ENCODE assay signal across 8 cellular contexts in genomic region chr11:65134240-65134951, GRCh38. TPM values are rescaled to one million over a fixed set of nuclear protein-coding genes. Genes with fewer than 3 reads are reported as not detected.
DNase-seq lines count a peak whose midpoint lies in the region; ATAC-seq and TF ChIP-seq lines count a peak whose summit lies in the region.

Gene SYVN1 (minus strand): TSS chr11:65134519. CDS start chr11:65133601, 918 bp downstream.

- peaks cover 59% of the 10 kb centered on the region for H3K36me3 Mint-ChIP-seq in dendritic cell treated with granulocyte-macrophage colony-stimulating factor and Interleukin-4, amounts not matched to agents 40 ng/mL and 50 ng/mL, for 4 days (ENCODE audit: low read depth)

- no peaks in the 10 kb centered on the region for H3K27me3 Mint-ChIP-seq in dendritic cell treated with granulocyte-macrophage colony-stimulating factor and Interleukin-4, amounts not matched to agents 40 ng/mL and 50 ng/mL, for 4 days

- no peaks in the 10 kb centered on the region for H3K9me3 Mint-ChIP-seq in dendritic cell treated with granulocyte-macrophage colony-stimulating factor and Interleukin-4, amounts not matched to agents 40 ng/mL and 50 ng/mL, for 4 days

- peak within 1 kb of the TSS; percentile 96 to 100 for H3K9ac ChIP-seq in liver (ENCODE audit: low read depth in 1 of 2, low read length in 2 of 2)

- H3K36me3 ChIP-seq in BE2C (peaks cover 9% of the 10 kb centered on the region; the same call in 1 of the 2 replicates), liver (ENCODE audit: control insufficient read depth in 4 of 4, insufficient read depth in 3 of 4, low read depth in 1 of 4, low read length in 3 of 4) (peaks cover 26 to 36% (median 29%) of the 10 kb centered on the region in 4 donors)

- H3K4me3 ChIP-seq in BE2C (ENCODE audit: low read depth, low read length) (peak within 1 kb of the TSS; percentile 73), liver (ENCODE audit: low read depth in 1 of 3, low read length in 3 of 3) (peak within 1 kb of the TSS; percentile 80 to 95 (median 90))

- H3K27ac Mint-ChIP-seq in dendritic cell treated with granulocyte-macrophage colony-stimulating factor and Interleukin-4, amounts not matched to agents 40 ng/mL and 50 ng/mL, for 4 days = peak within 1 kb of the TSS; percentile 99

- DNase-seq in BE2C = peak; percentile 84
- DNase-seq in NCI-H748 (lab: John Stamatoyannopoulos, UW; ENCODE audit: unreplicated experiment) = peak; percentile 91
- DNase-seq in activated CD4-positive, alpha-beta T cell treated with anti-CD3 and anti-CD28 coated beads, Interleukin-2, amount 50 U/mL, for 1 hour = peak; percentile 88
- peak; percentile 94 for DNase-seq in stimulated activated CD4-positive, alpha-beta T cell treated with anti-CD3 and anti-CD28 coated beads, Interleukin-4, amount 100 ng/mL, for 24 hours

- TF ChIP-seq CTCF in BE2C (IDR thresholded peaks at IDR 0.05; ENCODE audit: low read depth, low read length) (no peak), liver (IDR thresholded peaks at IDR 0.05; ENCODE audit: low read depth, low read length, missing input control) (no peak)

- under 1% methylated on average over 60 of the region's 60 CpGs for WGBS in liver

- ATAC-seq in GM19324 (IDR thresholded peaks at IDR 0.05; ENCODE audit: low FRiP score, unreplicated experiment) = peak; percentile 50
- peak; percentile 52 for ATAC-seq in HG03460 (IDR thresholded peaks at IDR 0.05; ENCODE audit: unreplicated experiment)

- no peaks in the 10 kb centered on the region for H3K9me3 ChIP-seq in BE2C
- H3K9me3 ChIP-seq in liver (ENCODE audit: control insufficient read depth in 4 of 4, low read length in 3 of 4) = no peaks in the 10 kb centered on the region

- H3K4me3 Mint-ChIP-seq in dendritic cell treated with granulocyte-macrophage colony-stimulating factor and Interleukin-4, amounts not matched to agents 40 ng/mL and 50 ng/mL, for 4 days = peak within 1 kb of the TSS; percentile 89

- no peak for TF ChIP-seq RAD21 in liver (IDR thresholded peaks at IDR 0.05)

- H3K4me1 ChIP-seq in BE2C (no peaks in the 10 kb centered on the region), liver (ENCODE audit: control insufficient read depth in 4 of 4, insufficient read depth in 4 of 4, low read length in 3 of 4) (peaks cover 0 to 46% (median 30%) of the 10 kb centered on the region in 4 donors)

- H3K27me3 ChIP-seq in BE2C (no peaks in the 10 kb centered on the region), liver (ENCODE audit: control insufficient read depth in 4 of 4, insufficient read depth in 4 of 4, low read length in 3 of 4) (no peaks in the 10 kb centered on the region)

- intact Hi-C loops in dendritic cell treated with granulocyte-macrophage colony-stimulating factor and Interleukin-4, amounts not matched to agents 40 ng/mL and 50 ng/mL, for 4 days (cut with micrococcal nuclease) = loop anchor here (1.0 to 2.0 kb wide), 2 partner anchors 16 to 47 kb away; partner anchors contain the start of gene CAPN1

- peak within 1 kb of the TSS; percentile 99 to 100 for H3K27ac ChIP-seq in liver (ENCODE audit: low read depth in 1 of 2, low read length in 2 of 2)

- H3K4me1 Mint-ChIP-seq in dendritic cell treated with granulocyte-macrophage colony-stimulating factor and Interleukin-4, amounts not matched to agents 40 ng/mL and 50 ng/mL, for 4 days (ENCODE audit: low read depth) = peaks cover 32% of the 10 kb centered on the region

TF ChIP-seq in liver, 16 proteins besides CTCF, POLR2A, EP300 and RAD21:
- peak; percentile 64 for TF ChIP-seq YY1 (IDR thresholded peaks at IDR 0.05)
- TF ChIP-seq FOXA2 (IDR thresholded peaks at IDR 0.05) = no peak
- peak; percentile 90 to 97 for TF ChIP-seq GABPA (IDR thresholded peaks at IDR 0.05 in 1 of 2, conservative IDR thresholded peaks at IDR 0.05 in 1 of 2)
- TF ChIP-seq REST (IDR thresholded peaks at IDR 0.05) = peak; percentile 85
- TF ChIP-seq JUND (IDR thresholded peaks at IDR 0.05) = peak in 1 of 2 donors; percentile 38
- TF ChIP-seq NR2F2 (IDR thresholded peaks at IDR 0.05) = peak; percentile 90
- TF ChIP-seq EGR1 (IDR thresholded peaks at IDR 0.05; ENCODE audit: low read depth in 2 of 2) = peak in 1 of 2 donors; percentile 48
- peak; percentile 39 to 75 for TF ChIP-seq RXRA (IDR thresholded peaks at IDR 0.05)
- TF ChIP-seq HNF4G (IDR thresholded peaks at IDR 0.05) = no peak
- TF ChIP-seq HNF4A (conservative IDR thresholded peaks at IDR 0.05) = no peak

RNA-seq across cellular contexts. Expression of gene SYVN1, which starts in this region (rescaled TPM):
- polyA plus RNA-seq in BE2C (2012; ENCODE audit: insufficient read depth, insufficient read length, low read depth) = 52.2 TPM
- 100 to 1,000 TPM in 1 of 2 donors, 10 to 100 TPM in 1; 19.9 to 210 TPM for total RNA-seq in liver
- 10 to 100 TPM; 41.1 to 72.1 TPM for polyA plus RNA-seq in liver

Comparison
In these comparisons a context has a peak if more than half of its experiments do, and no peak if none do; other contexts are left out.
1. Peak in every context shown above with its lines: DNase-seq, ATAC-seq, H3K4me3 ChIP-seq and H3K27ac ChIP-seq.